In genomic region chr6:73700060-73700459, GRCh38 we compare ENCODE assay signal across 20 cellular contexts. TPM values are rescaled to one million over a fixed set of nuclear protein-coding genes. Genes with fewer than 3 reads are reported as not detected.
A peak's percentile ranks its signal among the peaks of the same experiment; 100 is the strongest.
DNase-seq lines count a peak whose midpoint lies in the region; ATAC-seq and TF ChIP-seq lines count a peak whose summit lies in the region.
"Had no signal": no experiment of that assay in that cellular context is flagged by ENCODE, and none has a peak within 500 bp of the region (broad histone marks: within the 10 kb centered on the region; RNA-seq: fewer than 3 reads in every experiment).

No MANE protein-coding gene starts in this region.

- H4K20me1 ChIP-seq in OCI-LY7 (ENCODE audit: insufficient read depth, low read length): no peaks in the 10 kb centered on the region

- H3K4me1 ChIP-seq in left lung (peaks cover 4 to 42% of the 10 kb centered on the region in 2 donors), OCI-LY7 (ENCODE audit: insufficient read depth, low read length, poor library complexity, severe bottlenecking) (no peaks in the 10 kb centered on the region)

- peak overlapping the region; percentile 85 for H3K27ac Mint-ChIP-seq in activated T-cell treated with anti-CD3 and anti-CD28 coated beads, Interleukin-2, amount 50 U/mL, for 72 hours
- peak overlapping the region; percentile 6 for H3K27ac Mint-ChIP-seq in activated T-helper 2 cell treated with anti-CD3 and anti-CD28 coated beads, Interferon-gamma antibody, Interleukin-2, Interleukin-4, amounts not matched to agents 10 μg/mL and 5 μg/mL and 100 μg/mL, durations not matched to agents 14 hours and 24 hours and 36 hours

- CTCF ChIA-PET in OCI-LY7 (lab: Charles Lee; ENCODE audit: unreplicated experiment): no interaction called here

- intact Hi-C loops in activated T-helper 2 cell treated with anti-CD3 and anti-CD28 coated beads, Interferon-gamma antibody, Interleukin-2, Interleukin-4, amounts not matched to agents 10 μg/mL and 5 μg/mL and 100 μg/mL, durations not matched to agents 14 hours and 24 hours and 36 hours (cut with micrococcal nuclease): loop anchor here (5.0 kb wide), 1 partner anchor 33 kb away; no protein-coding TSS in a partner anchor
- intact Hi-C loops in left lung (cut with DNase I): no loop called here
- intact Hi-C loops in OCI-LY7 (cut with micrococcal nuclease; ENCODE audit: unreplicated experiment): no loop called here

- no peaks in the 10 kb centered on the region for H3K9me2 ChIP-seq in OCI-LY7 (ENCODE audit: insufficient read depth, low read length)

- POLR2A ChIA-PET in OCI-LY7 (lab: Charles Lee): no interaction called here

- BruUV-seq in OCI-LY7 (replicated peaks; lab: Mats Ljungman, UMichigan): no TSS peak

- no peaks in the 10 kb centered on the region for H3K79me2 ChIP-seq in OCI-LY7 (ENCODE audit: insufficient read depth, low read depth, low read length)

- no peak overlapping the region for H3K4me3 Mint-ChIP-seq in activated T-cell treated with anti-CD3 and anti-CD28 coated beads, Interleukin-2, amount 50 U/mL, for 72 hours
- H3K4me3 Mint-ChIP-seq in activated T-helper 2 cell treated with anti-CD3 and anti-CD28 coated beads, Interferon-gamma antibody, Interleukin-2, Interleukin-4, amounts not matched to agents 10 μg/mL and 5 μg/mL and 100 μg/mL, durations not matched to agents 14 hours and 24 hours and 36 hours (ENCODE audit: low read depth): no peak overlapping the region

- peaks cover 0 to 25% of the 10 kb centered on the region in 2 donors for H3K27me3 ChIP-seq in left lung

- H2AFZ ChIP-seq in OCI-LY7 (ENCODE audit: low read length): no peak overlapping the region

- H3K4me3 ChIP-seq in left lung (no peak overlapping the region), OCI-LY7 (ENCODE audit: low read depth, low read length, poor library complexity, severe bottlenecking) (no peak overlapping the region)

- no peaks in the 10 kb centered on the region for H3K9me3 Mint-ChIP-seq in activated T-cell treated with anti-CD3 and anti-CD28 coated beads, Interleukin-2, amount 50 U/mL, for 72 hours
- no peaks in the 10 kb centered on the region for H3K9me3 Mint-ChIP-seq in activated T-helper 2 cell treated with anti-CD3 and anti-CD28 coated beads, Interferon-gamma antibody, Interleukin-2, Interleukin-4, amounts not matched to agents 10 μg/mL and 5 μg/mL and 100 μg/mL, durations not matched to agents 14 hours and 24 hours and 36 hours

- no peak for TF ChIP-seq CTCF in left lung (IDR thresholded peaks at IDR 0.05)
- no peak for TF ChIP-seq CTCF in OCI-LY7 (conservative IDR thresholded peaks at IDR 0.05; ENCODE audit: low read length)

- peaks cover 9 to 35% of the 10 kb centered on the region in 2 donors for H3K36me3 Mint-ChIP-seq in activated T-cell treated with anti-CD3 and anti-CD28 coated beads, Interleukin-2, amount 50 U/mL, for 72 hours (ENCODE audit: insufficient read depth in 2 of 2)
- peaks cover 60% of the 10 kb centered on the region for H3K36me3 Mint-ChIP-seq in activated T-helper 2 cell treated with anti-CD3 and anti-CD28 coated beads, Interferon-gamma antibody, Interleukin-2, Interleukin-4, amounts not matched to agents 10 μg/mL and 5 μg/mL and 100 μg/mL, durations not matched to agents 14 hours and 24 hours and 36 hours (ENCODE audit: low read depth)

- H3K27ac ChIP-seq in epithelial cell of prostate (peak overlapping the region; percentile 18), left lung (no peak overlapping the region), OCI-LY7 (ENCODE audit: low read depth, low read length, poor library complexity, severe bottlenecking) (no peak overlapping the region)
- H3K27ac ChIP-seq: C4-2B had no signal

- ATAC-seq in activated T-cell treated with anti-CD3 and anti-CD28 coated beads, Interleukin-2, amount 50 U/mL, for 72 hours (replicated peaks in 1 of 2): no peak
- no peak for ATAC-seq in left lung

- no peak overlapping the region for H3K4me2 ChIP-seq in OCI-LY7 (ENCODE audit: low read length)

- peaks cover 6% of the 10 kb centered on the region for H3K27me3 Mint-ChIP-seq in activated T-cell treated with anti-CD3 and anti-CD28 coated beads, Interleukin-2, amount 50 U/mL, for 72 hours (ENCODE audit: low read depth)
- H3K27me3 Mint-ChIP-seq in activated T-helper 2 cell treated with anti-CD3 and anti-CD28 coated beads, Interferon-gamma antibody, Interleukin-2, Interleukin-4, amounts not matched to agents 10 μg/mL and 5 μg/mL and 100 μg/mL, durations not matched to agents 14 hours and 24 hours and 36 hours (ENCODE audit: low read depth): no peaks in the 10 kb centered on the region

- H3K36me3 ChIP-seq in left lung (no peaks in the 10 kb centered on the region), OCI-LY7 (ENCODE audit: insufficient read depth, low read length) (no peaks in the 10 kb centered on the region)

- no peak for DNase-seq in activated T-cell treated with anti-CD3 and anti-CD28 coated beads, Interleukin-2, amount 50 U/mL, for 72 hours
- DNase-seq in activated T-cell treated with anti-CD3 and anti-CD28 coated beads, Interleukin-2, amount 50 U/mL, for 48 hours: no peak
- no peak for DNase-seq in activated T-helper 2 cell treated with anti-CD3 and anti-CD28 coated beads, Interferon-gamma antibody, Interleukin-2, Interleukin-4, amounts not matched to agents 10 μg/mL and 5 μg/mL and 100 μg/mL, durations not matched to agents 14 hours and 24 hours and 36 hours (ENCODE audit: low spot score)
- no peak for DNase-seq in epithelial cell of prostate (ENCODE audit: low read depth, low spot score)
- no peak for DNase-seq in iPS-NIHi7 (ENCODE audit: extremely low spot score)
- DNase-seq in left lung: no peak
- no peak for DNase-seq in OCI-LY7 (ENCODE audit: low spot score)
- DNase-seq: DMS53, GDM1, GOT3, HCEC 1CT, KG1, MV-4-11, NCI-H1105 treated with DMSO at 0.1 percent for 48 hours, NCI-H2029 treated with DMSO at 0.1 percent for 48 hours, NCI-H2171 treated with DMSO at 0.1 percent for 48 hours, NCI-H446, NCI-H526, Right ventricle myocardium superior had no signal

- H3K9me3 ChIP-seq in left lung (no peaks in the 10 kb centered on the region), OCI-LY7 (ENCODE audit: low read length) (no peaks in the 10 kb centered on the region)

- H3K4me1 Mint-ChIP-seq in activated T-cell treated with anti-CD3 and anti-CD28 coated beads, Interleukin-2, amount 50 U/mL, for 72 hours (ENCODE audit: low read depth): peaks cover 36% of the 10 kb centered on the region
- H3K4me1 Mint-ChIP-seq in activated T-helper 2 cell treated with anti-CD3 and anti-CD28 coated beads, Interferon-gamma antibody, Interleukin-2, Interleukin-4, amounts not matched to agents 10 μg/mL and 5 μg/mL and 100 μg/mL, durations not matched to agents 14 hours and 24 hours and 36 hours (ENCODE audit: low read depth): peaks cover 63% of the 10 kb centered on the region

RNA-seq across cellular contexts. Expression of gene CD109, which starts 4.1 kb away (rescaled TPM):
- total RNA-seq in activated T-cell treated with anti-CD3 and anti-CD28 coated beads, Interleukin-2, amount 50 U/mL, for 72 hours: 10 to 100 TPM; 14.9 to 21.6 TPM
- 24.4 and 26.1 TPM in 2 replicates for total RNA-seq in activated T-helper 2 cell treated with anti-CD3 and anti-CD28 coated beads, Interferon-gamma antibody, Interleukin-2, Interleukin-4, amounts not matched to agents 10 μg/mL and 5 μg/mL and 100 μg/mL, durations not matched to agents 14 hours and 24 hours and 36 hours
- 10 to 100 TPM; 13.8 to 17.7 TPM for total RNA-seq in left lung
- total RNA-seq in OCI-LY7 (2014; rRNA removed; shearing (Covaris generic)): 0.13 TPM in 1 of 2 replicates, not detected in the other
- 0.08 TPM in 1 of 2 replicates, not detected in the other for total RNA-seq in OCI-LY7 (2022)

RNA-seq across cellular contexts. Expression of gene SLC17A5, which starts 46.3 kb away (rescaled TPM):
- total RNA-seq in activated T-cell treated with anti-CD3 and anti-CD28 coated beads, Interleukin-2, amount 50 U/mL, for 72 hours: 1 to 10 TPM; 3.2 to 4.7 TPM
- total RNA-seq in activated T-helper 2 cell treated with anti-CD3 and anti-CD28 coated beads, Interferon-gamma antibody, Interleukin-2, Interleukin-4, amounts not matched to agents 10 μg/mL and 5 μg/mL and 100 μg/mL, durations not matched to agents 14 hours and 24 hours and 36 hours: 5.8 and 6.7 TPM in 2 replicates
- total RNA-seq in left lung (10 to 100 TPM; 24.8 to 27.8 TPM), OCI-LY7 (2022) (8.4 and 9.6 TPM in 2 replicates)
- total RNA-seq in OCI-LY7 (2014; rRNA removed; shearing (Covaris generic)): 7.4 and 8.5 TPM in 2 replicates

Comparison
In these comparisons a context has a peak if more than half of its experiments do, and no peak if none do; other contexts are left out.
1. RNA of gene CD109, which starts 4.1 kb away (total RNA-seq): 24.4 to 26.1 TPM in activated T-helper 2 cell treated with anti-CD3 and anti-CD28 coated beads, Interferon-gamma antibody, Interleukin-2, Interleukin-4, amounts not matched to agents 10 μg/mL and 5 μg/mL and 100 μg/mL, durations not matched to agents 14 hours and 24 hours and 36 hours, 14.9 to 21.6 TPM in activated T-cell treated with anti-CD3 and anti-CD28 coated beads, Interleukin-2, amount 50 U/mL, for 72 hours and 13.8 to 17.7 TPM in left lung; 0.08 to 0.13 TPM in OCI-LY7; every median in the first group is over 10 times any median in the second.